Comparison of ENCODE assay signal across 27 cellular contexts in the genomic region with DNA sequence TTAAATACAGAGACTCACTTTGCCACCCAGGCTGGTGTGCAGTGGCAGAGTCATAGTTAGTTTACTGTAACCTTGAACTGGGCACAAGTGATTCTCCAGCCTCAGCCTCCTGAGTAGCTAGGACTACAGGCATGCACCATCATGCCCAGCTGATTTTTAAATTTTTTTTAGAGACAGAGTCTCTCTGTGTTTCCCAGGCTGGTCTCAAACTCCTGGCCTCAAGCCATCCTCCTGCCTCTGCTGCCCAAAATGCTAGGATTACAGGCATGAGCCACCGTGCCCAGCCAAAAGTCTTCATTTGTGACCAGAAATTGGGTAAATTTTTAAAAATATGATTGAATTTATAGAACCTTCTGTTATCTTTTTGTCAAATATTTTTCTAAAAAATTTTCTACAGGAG. TPM values are rescaled to one million over a fixed set of nuclear protein-coding genes. Genes with fewer than 3 reads are reported as not detected.
"Had no signal": no experiment of that assay in that cellular context is flagged by ENCODE, and none has a peak within 500 bp of the region (broad histone marks: within the 10 kb centered on the region; RNA-seq: fewer than 3 reads in every experiment).

No MANE protein-coding gene starts in this region.

- ATAC-seq: activated CD4-positive, alpha-beta T cell treated with anti-CD3 and anti-CD28 coated beads for 36 hours; activated CD8-positive, alpha-beta T cell treated with anti-CD3 and anti-CD28 coated beads, Interleukin-2, amount 10 ng/mL, durations not matched to agents 7 days and 5 days; body of pancreas; gastroesophageal sphincter; left ventricle myocardium superior; naive thymus-derived CD4-positive, alpha-beta T cell; pancreas; T-cell had no signal

- DNase-seq: activated B cell treated with CpG ODN at 0.5 μM for 24 hours; activated CD4-positive, alpha-beta T cell treated with anti-CD3 and anti-CD28 coated beads for 36 hours; activated CD8-positive, alpha-beta T cell treated with anti-CD3 and anti-CD28 coated beads, Interleukin-2, amount 10 ng/mL, durations not matched to agents 7 days and 5 days; activated effector memory CD4-positive, alpha-beta T cell treated with Interleukin-2 at 50 U/mL for 16 hours; activated naive CD4-positive, alpha-beta T cell treated with Interleukin-2 at 50 U/mL for 16 hours; body of pancreas; effector CD4-positive, alpha-beta T cell; immature natural killer cell; kidney; left ventricle myocardium superior; midbrain; naive thymus-derived CD4-positive, alpha-beta T cell; stimulated activated CD4-positive, alpha-beta T cell treated with anti-CD3 and anti-CD28 coated beads, Interleukin-15, amount 100 ng/mL, for 24 hours; stimulated activated naive CD4-positive, alpha-beta T cell; T-cell; tibial artery had no signal

- H3K27me3 Mint-ChIP-seq: activated B cell treated with CpG ODN at 0.5 μM for 24 hours; activated CD4-positive, alpha-beta T cell treated with anti-CD3 and anti-CD28 coated beads for 36 hours; activated naive CD8-positive, alpha-beta T cell; naive thymus-derived CD4-positive, alpha-beta T cell; T-cell had no signal

- H3K4me3 ChIP-seq: body of pancreas, gastroesophageal sphincter, pancreas, prostate gland, suprapubic skin, tibial artery had no signal

- H3K9me3 Mint-ChIP-seq: activated B cell treated with CpG ODN at 0.5 μM for 24 hours; immature natural killer cell; naive thymus-derived CD4-positive, alpha-beta T cell; neural crest cell; T-cell; T-helper 2 cell treated with Interferon-gamma antibody and Interleukin-4, amounts not matched to agents 5 μg/mL and 100 μg/mL, for 36 hours had no signal

- H3K27me3 ChIP-seq: body of pancreas, gastroesophageal sphincter, pancreas, suprapubic skin, tibial artery had no signal

- H3K27ac Mint-ChIP-seq: activated B cell treated with CpG ODN at 0.5 μM for 24 hours; activated CD4-positive, alpha-beta T cell treated with anti-CD3 and anti-CD28 coated beads for 36 hours; activated CD8-positive, alpha-beta T cell treated with anti-CD3 and anti-CD28 coated beads, Interleukin-2, amount 10 ng/mL, durations not matched to agents 7 days and 5 days; activated naive CD8-positive, alpha-beta T cell had no signal

- H3K9me3 ChIP-seq: body of pancreas, gastroesophageal sphincter, pancreas, prostate gland, suprapubic skin, tibial artery had no signal

- H3K4me1 Mint-ChIP-seq: immature natural killer cell, neural crest cell had no signal

- H3K4me1 ChIP-seq: prostate gland, suprapubic skin had no signal

- H3K4me3 Mint-ChIP-seq: activated B cell treated with CpG ODN at 0.5 μM for 24 hours; activated CD4-positive, alpha-beta T cell treated with anti-CD3 and anti-CD28 coated beads for 36 hours; activated CD8-positive, alpha-beta T cell treated with anti-CD3 and anti-CD28 coated beads, Interleukin-2, amount 10 ng/mL, durations not matched to agents 7 days and 5 days; activated naive CD8-positive, alpha-beta T cell; immature natural killer cell; naive thymus-derived CD4-positive, alpha-beta T cell; neural crest cell; T-cell; T-helper 2 cell treated with Interferon-gamma antibody and Interleukin-4, amounts not matched to agents 5 μg/mL and 100 μg/mL, for 36 hours had no signal

- H3K27ac ChIP-seq: body of pancreas, pancreas, prostate gland, suprapubic skin had no signal

RNA-seq across cellular contexts. Expression of gene ECM1, which starts 38.6 kb away (rescaled TPM):
- polyA plus RNA-seq: immature natural killer cell; naive thymus-derived CD4-positive, alpha-beta T cell had no signal

RNA-seq across cellular contexts. Expression of gene FALEC, which starts 46.3 kb away (rescaled TPM):
- total RNA-seq: activated CD8-positive, alpha-beta T cell treated with anti-CD3 and anti-CD28 coated beads, Interleukin-2, amount 10 ng/mL, durations not matched to agents 7 days and 5 days; body of pancreas; chondrocyte; epithelial cell of proximal tubule; gastroesophageal sphincter; kidney; left ventricle myocardium superior; lung microvascular endothelial cell; pancreas; prostate gland; suprapubic skin; ureter had no signal
- polyA plus RNA-seq: immature natural killer cell, pancreas had no signal
